In the genomic region with DNA sequence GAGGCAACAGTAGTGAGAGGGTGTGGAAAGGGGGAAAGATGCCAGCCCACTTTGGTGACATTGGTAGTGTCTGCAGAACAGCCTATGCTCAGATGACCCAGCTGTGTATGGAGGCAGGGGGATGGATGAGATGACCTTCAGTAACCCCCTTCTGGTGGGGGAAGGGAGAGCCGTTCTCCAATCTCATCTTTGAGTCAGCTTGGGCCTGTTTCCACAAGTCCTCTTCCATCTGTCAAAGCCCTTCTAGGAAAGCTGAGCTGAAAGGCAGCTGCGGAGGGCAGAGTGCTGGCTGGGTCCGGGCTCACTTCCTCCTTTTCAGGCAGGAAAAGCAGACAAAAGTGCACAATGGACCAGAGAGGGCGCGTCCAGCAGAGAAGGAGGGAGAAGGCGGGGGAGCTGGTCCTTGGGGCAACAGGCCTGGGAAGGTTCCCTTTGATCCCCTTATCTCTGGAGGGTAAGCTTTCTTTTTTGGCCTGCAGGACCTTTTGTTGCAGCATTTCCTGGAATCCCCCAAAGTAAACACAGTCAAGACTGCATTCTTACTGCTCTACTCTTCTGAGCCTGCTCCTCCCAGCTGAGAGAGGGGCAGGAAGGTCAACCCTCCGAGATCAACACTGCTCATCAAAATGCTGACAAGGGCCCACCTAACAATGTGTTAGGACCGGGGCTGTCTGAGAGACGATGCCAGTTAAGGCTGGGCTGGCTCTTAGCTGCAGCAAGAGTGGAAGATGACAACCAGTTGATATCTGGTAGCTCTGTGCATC, we compare ENCODE assay signal across 1 cellular context.
A peak's percentile ranks its signal among the peaks of the same experiment; 100 is the strongest.
TF ChIP-seq lines count a peak whose summit lies in the region.

No MANE protein-coding gene starts in this region.

TF ChIP-seq in HepG2, 621 proteins besides CTCF, POLR2A, EP300 and RAD21 (continued from another document and continues in another):
- TF ChIP-seq, protein P1, sequence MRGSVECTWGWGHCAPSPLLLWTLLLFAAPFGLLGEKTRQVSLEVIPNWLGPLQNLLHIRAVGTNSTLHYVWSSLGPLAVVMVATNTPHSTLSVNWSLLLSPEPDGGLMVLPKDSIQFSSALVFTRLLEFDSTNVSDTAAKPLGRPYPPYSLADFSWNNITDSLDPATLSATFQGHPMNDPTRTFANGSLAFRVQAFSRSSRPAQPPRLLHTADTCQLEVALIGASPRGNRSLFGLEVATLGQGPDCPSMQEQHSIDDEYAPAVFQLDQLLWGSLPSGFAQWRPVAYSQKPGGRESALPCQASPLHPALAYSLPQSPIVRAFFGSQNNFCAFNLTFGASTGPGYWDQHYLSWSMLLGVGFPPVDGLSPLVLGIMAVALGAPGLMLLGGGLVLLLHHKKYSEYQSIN (CRISPR knock-in tag; IDR thresholded peaks at IDR 0.05; ENCODE audit: borderline replicate concordance): no peak
- TF ChIP-seq SOX6 (IDR thresholded peaks at IDR 0.05): no peak
- TF ChIP-seq SOX6 (CRISPR knock-in tag; IDR thresholded peaks at IDR 0.05): peak; percentile 99
- no peak for TF ChIP-seq ATF7-NPFF (CRISPR knock-in tag; IDR thresholded peaks at IDR 0.05; ENCODE audit: low read depth)
- no peak for TF ChIP-seq PHF5A (CRISPR knock-in tag; IDR thresholded peaks at IDR 0.05; ENCODE audit: low read depth, unreplicated experiment)
- no peak for TF ChIP-seq ZNF75D (CRISPR knock-in tag; IDR thresholded peaks at IDR 0.05; ENCODE audit: borderline replicate concordance)
- TF ChIP-seq NFKB2 (CRISPR knock-in tag; IDR thresholded peaks at IDR 0.05; ENCODE audit: borderline replicate concordance): peak; percentile 65; the same call in 1 of the 2 replicates
- no peak for TF ChIP-seq ZNF737 (CRISPR knock-in tag; IDR thresholded peaks at IDR 0.05; ENCODE audit: borderline replicate concordance)
- TF ChIP-seq ZNF773 (CRISPR knock-in tag; IDR thresholded peaks at IDR 0.05; ENCODE audit: borderline replicate concordance): no peak
- TF ChIP-seq NFE2L2 (IDR thresholded peaks at IDR 0.05; ENCODE audit: low read length): no peak
- TF ChIP-seq, protein P2, sequence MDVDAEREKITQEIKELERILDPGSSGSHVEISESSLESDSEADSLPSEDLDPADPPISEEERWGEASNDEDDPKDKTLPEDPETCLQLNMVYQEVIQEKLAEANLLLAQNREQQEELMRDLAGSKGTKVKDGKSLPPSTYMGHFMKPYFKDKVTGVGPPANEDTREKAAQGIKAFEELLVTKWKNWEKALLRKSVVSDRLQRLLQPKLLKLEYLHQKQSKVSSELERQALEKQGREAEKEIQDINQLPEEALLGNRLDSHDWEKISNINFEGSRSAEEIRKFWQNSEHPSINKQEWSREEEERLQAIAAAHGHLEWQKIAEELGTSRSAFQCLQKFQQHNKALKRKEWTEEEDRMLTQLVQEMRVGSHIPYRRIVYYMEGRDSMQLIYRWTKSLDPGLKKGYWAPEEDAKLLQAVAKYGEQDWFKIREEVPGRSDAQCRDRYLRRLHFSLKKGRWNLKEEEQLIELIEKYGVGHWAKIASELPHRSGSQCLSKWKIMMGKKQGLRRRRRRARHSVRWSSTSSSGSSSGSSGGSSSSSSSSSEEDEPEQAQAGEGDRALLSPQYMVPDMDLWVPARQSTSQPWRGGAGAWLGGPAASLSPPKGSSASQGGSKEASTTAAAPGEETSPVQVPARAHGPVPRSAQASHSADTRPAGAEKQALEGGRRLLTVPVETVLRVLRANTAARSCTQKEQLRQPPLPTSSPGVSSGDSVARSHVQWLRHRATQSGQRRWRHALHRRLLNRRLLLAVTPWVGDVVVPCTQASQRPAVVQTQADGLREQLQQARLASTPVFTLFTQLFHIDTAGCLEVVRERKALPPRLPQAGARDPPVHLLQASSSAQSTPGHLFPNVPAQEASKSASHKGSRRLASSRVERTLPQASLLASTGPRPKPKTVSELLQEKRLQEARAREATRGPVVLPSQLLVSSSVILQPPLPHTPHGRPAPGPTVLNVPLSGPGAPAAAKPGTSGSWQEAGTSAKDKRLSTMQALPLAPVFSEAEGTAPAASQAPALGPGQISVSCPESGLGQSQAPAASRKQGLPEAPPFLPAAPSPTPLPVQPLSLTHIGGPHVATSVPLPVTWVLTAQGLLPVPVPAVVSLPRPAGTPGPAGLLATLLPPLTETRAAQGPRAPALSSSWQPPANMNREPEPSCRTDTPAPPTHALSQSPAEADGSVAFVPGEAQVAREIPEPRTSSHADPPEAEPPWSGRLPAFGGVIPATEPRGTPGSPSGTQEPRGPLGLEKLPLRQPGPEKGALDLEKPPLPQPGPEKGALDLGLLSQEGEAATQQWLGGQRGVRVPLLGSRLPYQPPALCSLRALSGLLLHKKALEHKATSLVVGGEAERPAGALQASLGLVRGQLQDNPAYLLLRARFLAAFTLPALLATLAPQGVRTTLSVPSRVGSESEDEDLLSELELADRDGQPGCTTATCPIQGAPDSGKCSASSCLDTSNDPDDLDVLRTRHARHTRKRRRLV (CRISPR knock-in tag; IDR thresholded peaks at IDR 0.05): no peak
- TF ChIP-seq SMAD3 (CRISPR knock-in tag; IDR thresholded peaks at IDR 0.05): 0 out of 2 replicates have a peak, but pooled peaks have one; percentile 21
- TF ChIP-seq HDAC6 (IDR thresholded peaks at IDR 0.05; ENCODE audit: low read depth, low read length): no peak
- TF ChIP-seq JARID2 (CRISPR knock-in tag; IDR thresholded peaks at IDR 0.05; ENCODE audit: insufficient replicate concordance): no peak
- TF ChIP-seq, protein P3, sequence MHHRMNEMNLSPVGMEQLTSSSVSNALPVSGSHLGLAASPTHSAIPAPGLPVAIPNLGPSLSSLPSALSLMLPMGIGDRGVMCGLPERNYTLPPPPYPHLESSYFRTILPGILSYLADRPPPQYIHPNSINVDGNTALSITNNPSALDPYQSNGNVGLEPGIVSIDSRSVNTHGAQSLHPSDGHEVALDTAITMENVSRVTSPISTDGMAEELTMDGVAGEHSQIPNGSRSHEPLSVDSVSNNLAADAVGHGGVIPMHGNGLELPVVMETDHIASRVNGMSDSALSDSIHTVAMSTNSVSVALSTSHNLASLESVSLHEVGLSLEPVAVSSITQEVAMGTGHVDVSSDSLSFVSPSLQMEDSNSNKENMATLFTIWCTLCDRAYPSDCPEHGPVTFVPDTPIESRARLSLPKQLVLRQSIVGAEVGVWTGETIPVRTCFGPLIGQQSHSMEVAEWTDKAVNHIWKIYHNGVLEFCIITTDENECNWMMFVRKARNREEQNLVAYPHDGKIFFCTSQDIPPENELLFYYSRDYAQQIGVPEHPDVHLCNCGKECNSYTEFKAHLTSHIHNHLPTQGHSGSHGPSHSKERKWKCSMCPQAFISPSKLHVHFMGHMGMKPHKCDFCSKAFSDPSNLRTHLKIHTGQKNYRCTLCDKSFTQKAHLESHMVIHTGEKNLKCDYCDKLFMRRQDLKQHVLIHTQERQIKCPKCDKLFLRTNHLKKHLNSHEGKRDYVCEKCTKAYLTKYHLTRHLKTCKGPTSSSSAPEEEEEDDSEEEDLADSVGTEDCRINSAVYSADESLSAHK (CRISPR knock-in tag; IDR thresholded peaks at IDR 0.05; ENCODE audit: borderline replicate concordance): no peak
- TF ChIP-seq ADNP (CRISPR knock-in tag; IDR thresholded peaks at IDR 0.05): no peak
- TF ChIP-seq, protein P4, sequence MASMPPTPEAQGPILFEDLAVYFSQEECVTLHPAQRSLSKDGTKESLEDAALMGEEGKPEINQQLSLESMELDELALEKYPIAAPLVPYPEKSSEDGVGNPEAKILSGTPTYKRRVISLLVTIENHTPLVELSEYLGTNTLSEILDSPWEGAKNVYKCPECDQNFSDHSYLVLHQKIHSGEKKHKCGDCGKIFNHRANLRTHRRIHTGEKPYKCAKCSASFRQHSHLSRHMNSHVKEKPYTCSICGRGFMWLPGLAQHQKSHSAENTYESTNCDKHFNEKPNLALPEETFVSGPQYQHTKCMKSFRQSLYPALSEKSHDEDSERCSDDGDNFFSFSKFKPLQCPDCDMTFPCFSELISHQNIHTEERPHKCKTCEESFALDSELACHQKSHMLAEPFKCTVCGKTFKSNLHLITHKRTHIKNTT (CRISPR knock-in tag; IDR thresholded peaks at IDR 0.05): no peak
- TF ChIP-seq ATAD3A (CRISPR knock-in tag; IDR thresholded peaks at IDR 0.05): no peak
- TF ChIP-seq MIXL1 (CRISPR knock-in tag; IDR thresholded peaks at IDR 0.05): no peak
- no peak for TF ChIP-seq ZNF33A (CRISPR knock-in tag; IDR thresholded peaks at IDR 0.05; ENCODE audit: borderline replicate concordance)
- no peak for TF ChIP-seq SUZ12 (IDR thresholded peaks at IDR 0.05; ENCODE audit: low read depth, low read length)
- TF ChIP-seq, protein P5, sequence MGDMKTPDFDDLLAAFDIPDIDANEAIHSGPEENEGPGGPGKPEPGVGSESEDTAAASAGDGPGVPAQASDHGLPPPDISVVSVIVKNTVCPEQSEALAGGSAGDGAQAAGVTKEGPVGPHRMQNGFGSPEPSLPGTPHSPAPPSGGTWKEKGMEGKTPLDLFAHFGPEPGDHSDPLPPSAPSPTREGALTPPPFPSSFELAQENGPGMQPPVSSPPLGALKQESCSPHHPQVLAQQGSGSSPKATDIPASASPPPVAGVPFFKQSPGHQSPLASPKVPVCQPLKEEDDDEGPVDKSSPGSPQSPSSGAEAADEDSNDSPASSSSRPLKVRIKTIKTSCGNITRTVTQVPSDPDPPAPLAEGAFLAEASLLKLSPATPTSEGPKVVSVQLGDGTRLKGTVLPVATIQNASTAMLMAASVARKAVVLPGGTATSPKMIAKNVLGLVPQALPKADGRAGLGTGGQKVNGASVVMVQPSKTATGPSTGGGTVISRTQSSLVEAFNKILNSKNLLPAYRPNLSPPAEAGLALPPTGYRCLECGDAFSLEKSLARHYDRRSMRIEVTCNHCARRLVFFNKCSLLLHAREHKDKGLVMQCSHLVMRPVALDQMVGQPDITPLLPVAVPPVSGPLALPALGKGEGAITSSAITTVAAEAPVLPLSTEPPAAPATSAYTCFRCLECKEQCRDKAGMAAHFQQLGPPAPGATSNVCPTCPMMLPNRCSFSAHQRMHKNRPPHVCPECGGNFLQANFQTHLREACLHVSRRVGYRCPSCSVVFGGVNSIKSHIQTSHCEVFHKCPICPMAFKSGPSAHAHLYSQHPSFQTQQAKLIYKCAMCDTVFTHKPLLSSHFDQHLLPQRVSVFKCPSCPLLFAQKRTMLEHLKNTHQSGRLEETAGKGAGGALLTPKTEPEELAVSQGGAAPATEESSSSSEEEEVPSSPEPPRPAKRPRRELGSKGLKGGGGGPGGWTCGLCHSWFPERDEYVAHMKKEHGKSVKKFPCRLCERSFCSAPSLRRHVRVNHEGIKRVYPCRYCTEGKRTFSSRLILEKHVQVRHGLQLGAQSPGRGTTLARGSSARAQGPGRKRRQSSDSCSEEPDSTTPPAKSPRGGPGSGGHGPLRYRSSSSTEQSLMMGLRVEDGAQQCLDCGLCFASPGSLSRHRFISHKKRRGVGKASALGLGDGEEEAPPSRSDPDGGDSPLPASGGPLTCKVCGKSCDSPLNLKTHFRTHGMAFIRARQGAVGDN (CRISPR knock-in tag; IDR thresholded peaks at IDR 0.05): peak; percentile 86
- no peak for TF ChIP-seq PHF20 (CRISPR knock-in tag; IDR thresholded peaks at IDR 0.05)
- no peak for TF ChIP-seq ZZZ3 (CRISPR knock-in tag; IDR thresholded peaks at IDR 0.05; ENCODE audit: borderline replicate concordance)
- TF ChIP-seq, protein P6, sequence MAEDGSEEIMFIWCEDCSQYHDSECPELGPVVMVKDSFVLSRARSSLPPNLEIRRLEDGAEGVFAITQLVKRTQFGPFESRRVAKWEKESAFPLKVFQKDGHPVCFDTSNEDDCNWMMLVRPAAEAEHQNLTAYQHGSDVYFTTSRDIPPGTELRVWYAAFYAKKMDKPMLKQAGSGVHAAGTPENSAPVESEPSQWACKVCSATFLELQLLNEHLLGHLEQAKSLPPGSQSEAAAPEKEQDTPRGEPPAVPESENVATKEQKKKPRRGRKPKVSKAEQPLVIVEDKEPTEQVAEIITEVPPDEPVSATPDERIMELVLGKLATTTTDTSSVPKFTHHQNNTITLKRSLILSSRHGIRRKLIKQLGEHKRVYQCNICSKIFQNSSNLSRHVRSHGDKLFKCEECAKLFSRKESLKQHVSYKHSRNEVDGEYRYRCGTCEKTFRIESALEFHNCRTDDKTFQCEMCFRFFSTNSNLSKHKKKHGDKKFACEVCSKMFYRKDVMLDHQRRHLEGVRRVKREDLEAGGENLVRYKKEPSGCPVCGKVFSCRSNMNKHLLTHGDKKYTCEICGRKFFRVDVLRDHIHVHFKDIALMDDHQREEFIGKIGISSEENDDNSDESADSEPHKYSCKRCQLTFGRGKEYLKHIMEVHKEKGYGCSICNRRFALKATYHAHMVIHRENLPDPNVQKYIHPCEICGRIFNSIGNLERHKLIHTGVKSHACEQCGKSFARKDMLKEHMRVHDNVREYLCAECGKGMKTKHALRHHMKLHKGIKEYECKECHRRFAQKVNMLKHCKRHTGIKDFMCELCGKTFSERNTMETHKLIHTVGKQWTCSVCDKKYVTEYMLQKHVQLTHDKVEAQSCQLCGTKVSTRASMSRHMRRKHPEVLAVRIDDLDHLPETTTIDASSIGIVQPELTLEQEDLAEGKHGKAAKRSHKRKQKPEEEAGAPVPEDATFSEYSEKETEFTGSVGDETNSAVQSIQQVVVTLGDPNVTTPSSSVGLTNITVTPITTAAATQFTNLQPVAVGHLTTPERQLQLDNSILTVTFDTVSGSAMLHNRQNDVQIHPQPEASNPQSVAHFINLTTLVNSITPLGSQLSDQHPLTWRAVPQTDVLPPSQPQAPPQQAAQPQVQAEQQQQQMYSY (CRISPR knock-in tag; IDR thresholded peaks at IDR 0.05): no peak; the same call in 1 of the 2 replicates
- no peak for TF ChIP-seq ZNF34 (CRISPR knock-in tag; IDR thresholded peaks at IDR 0.05; ENCODE audit: borderline replicate concordance)
- TF ChIP-seq, protein P7, sequence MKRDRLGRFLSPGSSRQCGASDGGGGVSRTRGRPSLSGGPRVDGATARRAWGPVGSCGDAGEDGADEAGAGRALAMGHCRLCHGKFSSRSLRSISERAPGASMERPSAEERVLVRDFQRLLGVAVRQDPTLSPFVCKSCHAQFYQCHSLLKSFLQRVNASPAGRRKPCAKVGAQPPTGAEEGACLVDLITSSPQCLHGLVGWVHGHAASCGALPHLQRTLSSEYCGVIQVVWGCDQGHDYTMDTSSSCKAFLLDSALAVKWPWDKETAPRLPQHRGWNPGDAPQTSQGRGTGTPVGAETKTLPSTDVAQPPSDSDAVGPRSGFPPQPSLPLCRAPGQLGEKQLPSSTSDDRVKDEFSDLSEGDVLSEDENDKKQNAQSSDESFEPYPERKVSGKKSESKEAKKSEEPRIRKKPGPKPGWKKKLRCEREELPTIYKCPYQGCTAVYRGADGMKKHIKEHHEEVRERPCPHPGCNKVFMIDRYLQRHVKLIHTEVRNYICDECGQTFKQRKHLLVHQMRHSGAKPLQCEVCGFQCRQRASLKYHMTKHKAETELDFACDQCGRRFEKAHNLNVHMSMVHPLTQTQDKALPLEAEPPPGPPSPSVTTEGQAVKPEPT (CRISPR knock-in tag; IDR thresholded peaks at IDR 0.05; ENCODE audit: low read depth): no peak; the same call in 1 of the 2 replicates
- TF ChIP-seq NFE2 (CRISPR knock-in tag; IDR thresholded peaks at IDR 0.05): no peak
- TF ChIP-seq HOXA5 (CRISPR knock-in tag; IDR thresholded peaks at IDR 0.05): peak; percentile 84
- TF ChIP-seq NPAS2 (CRISPR knock-in tag; IDR thresholded peaks at IDR 0.05; ENCODE audit: borderline replicate concordance): no peak
- TF ChIP-seq NR2F2 (IDR thresholded peaks at IDR 0.05; ENCODE audit: borderline replicate concordance, low read depth): peak; percentile 96
- no peak for TF ChIP-seq ZNF17 (CRISPR knock-in tag; IDR thresholded peaks at IDR 0.05)
- no peak for TF ChIP-seq FLYWCH1 (CRISPR knock-in tag; IDR thresholded peaks at IDR 0.05)
